Comparison of ENCODE assay signal across 32 cellular contexts in the genomic region with DNA sequence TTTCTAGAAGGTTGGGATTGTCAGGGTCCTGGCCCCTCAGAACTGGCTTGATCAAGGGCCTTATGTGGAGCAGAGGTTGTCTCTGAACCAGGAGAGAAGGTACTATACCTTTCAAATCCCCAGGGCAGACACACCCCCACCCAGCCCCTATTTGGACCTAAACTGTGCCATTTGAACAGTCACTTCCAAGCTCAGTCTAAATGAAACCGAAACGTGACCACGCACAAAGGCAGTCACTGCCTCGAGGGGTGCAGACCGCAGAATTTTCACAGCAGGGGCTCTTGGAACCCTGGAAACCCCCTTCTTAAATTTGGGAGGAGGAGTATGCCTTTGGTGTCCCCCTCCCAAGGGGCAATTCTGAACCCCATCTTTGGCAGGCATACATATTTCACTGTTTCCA. TPM values are rescaled to one million over a fixed set of nuclear protein-coding genes. Genes with fewer than 3 reads are reported as not detected.
A peak's percentile ranks its signal among the peaks of the same experiment; 100 is the strongest.
DNase-seq lines count a peak whose midpoint lies in the region; ATAC-seq and TF ChIP-seq lines count a peak whose summit lies in the region.
"Had no signal": no experiment of that assay in that cellular context is flagged by ENCODE, and none has a peak within 500 bp of the region (broad histone marks: within the 10 kb centered on the region; RNA-seq: fewer than 3 reads in every experiment).

No MANE protein-coding gene starts in this region.

- TF ChIP-seq CTCF in upper lobe of right lung (IDR thresholded peaks at IDR 0.05) (no peak), RWPE1 (conservative IDR thresholded peaks at IDR 0.05; ENCODE audit: low read depth) (no peak)

- CTCF ChIA-PET in RWPE1 (lab: Yijun Ruan, JAX) = interaction anchor here (0.7 kb wide), 1 partner anchor 11 kb away, joined by 3 read pairs; no protein-coding TSS in a partner anchor

- H3K27ac ChIP-seq in upper lobe of right lung (no peak overlapping the region), RWPE1 (no peak overlapping the region)
- H3K27ac ChIP-seq: A549, adrenal gland, heart right ventricle, prostate gland, sigmoid colon, SK-N-MC, testis, vagina had no signal

- H3K4me3 Mint-ChIP-seq in T-helper 17 cell = no peak overlapping the region
- H3K4me3 Mint-ChIP-seq: activated T-cell treated with anti-CD3 and anti-CD28 coated beads, Interleukin-2, amount 50 U/mL, for 4 hours; B cell; brain had no signal

- H3K27me3 ChIP-seq in upper lobe of right lung = no peaks in the 10 kb centered on the region
- H3K27me3 ChIP-seq: adrenal gland, heart right ventricle, neutrophil, sigmoid colon, testis, vagina had no signal

- peaks cover 14% of the 10 kb centered on the region for H3K36me3 Mint-ChIP-seq in T-helper 17 cell (ENCODE audit: low read depth)

- no peaks in the 10 kb centered on the region for H3K27me3 Mint-ChIP-seq in T-helper 17 cell
- H3K27me3 Mint-ChIP-seq: B cell, brain had no signal

- DNase-seq in Right ventricle myocardium superior = peak; percentile 8
- DNase-seq in cardiac septum (ENCODE audit: low spot score) = no peak
- DNase-seq in T-helper 17 cell = no peak
- peak; percentile 4 for DNase-seq in upper lobe of right lung
- DNase-seq in RPMI8226 = no peak
- DNase-seq in RWPE1 (ENCODE audit: low spot score) = no peak
- no peak for DNase-seq in cerebellar cortex (ENCODE audit: low spot score)
- DNase-seq: activated CD4-positive, alpha-beta T cell treated with anti-CD3 and anti-CD28 coated beads for 1 hour; activated naive CD4-positive, alpha-beta T cell; activated T-cell treated with anti-CD3 and anti-CD28 coated beads, Interleukin-2, amount 50 U/mL, for 4 hours; adrenal gland; DMS53; effector CD8-positive, alpha-beta T cell; heart right ventricle; mesenchymal stem cell; NCI-H446; NCI-H774; sigmoid colon; stimulated activated CD4-positive, alpha-beta T cell treated with anti-CD3 and anti-CD28 coated beads, Interleukin-15, amount 100 ng/mL, for 24 hours; stimulated activated naive CD4-positive, alpha-beta T cell; T-helper 2 cell; testis had no signal

- H3K4me1 ChIP-seq in upper lobe of right lung = no peaks in the 10 kb centered on the region
- H3K4me1 ChIP-seq: prostate gland, vagina had no signal

- peaks cover 10% of the 10 kb centered on the region for H3K4me1 Mint-ChIP-seq in T-helper 17 cell
- H3K4me1 Mint-ChIP-seq: B cell had no signal

- intact Hi-C loops in Right ventricle myocardium superior (cut with DNase I) (no loop called here), cardiac septum (cut with DNase I) (no loop called here), upper lobe of right lung (cut with DNase I) (no loop called here)

- POLR2A ChIA-PET in RWPE1 (lab: Yijun Ruan, JAX; ENCODE audit: low non-redundant PET) = no interaction called here

- no peak for ATAC-seq in Right ventricle myocardium superior (ENCODE audit: poor library complexity)
- ATAC-seq in GM21515 (IDR thresholded peaks at IDR 0.05; ENCODE audit: unreplicated experiment) = peak; percentile 64
- no peak for ATAC-seq in T-helper 17 cell
- no peak for ATAC-seq in upper lobe of right lung
- ATAC-seq: A549; activated T-cell treated with anti-CD3 and anti-CD28 coated beads, Interleukin-2, amount 50 U/mL, for 4 hours; heart right ventricle had no signal

- peak overlapping the region; percentile 62 for H3K27ac Mint-ChIP-seq in T-helper 17 cell

- H3K36me3 ChIP-seq in upper lobe of right lung = peaks cover 56% of the 10 kb centered on the region
- H3K36me3 ChIP-seq: prostate gland, sigmoid colon had no signal

- no peak overlapping the region for H3K4me3 ChIP-seq in upper lobe of right lung
- H3K4me3 ChIP-seq: A549, adrenal gland, heart right ventricle, prostate gland, sigmoid colon, SK-N-MC, testis, vagina had no signal

- H3K9me3 ChIP-seq in T-helper 17 cell (ENCODE audit: control insufficient read depth, low read length, poor library complexity, severe bottlenecking) = no peaks in the 10 kb centered on the region
- no peaks in the 10 kb centered on the region for H3K9me3 ChIP-seq in upper lobe of right lung
- H3K9me3 ChIP-seq: A549, adrenal gland, heart right ventricle, neutrophil, prostate gland, sigmoid colon, testis, vagina had no signal

RNA-seq across cellular contexts. Expression of a gene that starts 53.7 kb away (rescaled TPM):
- total RNA-seq in Right ventricle myocardium superior = 40.1 TPM
- 67.8 TPM for total RNA-seq in cardiac septum
- total RNA-seq in T-helper 17 cell = under 1 TPM in 1 of 2 donors, not detected in 1; 0.10 TPM
- total RNA-seq in upper lobe of right lung = 0.52 TPM
- total RNA-seq: activated CD8-positive, alpha-beta memory T cell treated with anti-CD3 and anti-CD28 coated beads for 36 hours; activated T-cell treated with anti-CD3 and anti-CD28 coated beads, Interleukin-2, amount 50 U/mL, for 4 hours; B cell; epithelial cell of proximal tubule had no signal

Comparison
In these comparisons a context has a peak if more than half of its experiments do, and no peak if none do; other contexts are left out.
1. DNase-seq: peak in Right ventricle myocardium superior (single experiment) and upper lobe of right lung (single experiment); none in cardiac septum (single experiment), T-helper 17 cell (0 of 3), RPMI8226 (single experiment), RWPE1 (single experiment) and cerebellar cortex (single experiment).
2. RNA of a gene that starts 53.7 kb away (total RNA-seq): 67.8 TPM in cardiac septum (single experiment) and 40.1 TPM in Right ventricle myocardium superior (single experiment); 0.52 TPM in upper lobe of right lung (single experiment) and 0.10 TPM in T-helper 17 cell; every median in the first group is over 10 times any median in the second.